9 cellular contexts compared by ENCODE assay signal in the genomic region with DNA sequence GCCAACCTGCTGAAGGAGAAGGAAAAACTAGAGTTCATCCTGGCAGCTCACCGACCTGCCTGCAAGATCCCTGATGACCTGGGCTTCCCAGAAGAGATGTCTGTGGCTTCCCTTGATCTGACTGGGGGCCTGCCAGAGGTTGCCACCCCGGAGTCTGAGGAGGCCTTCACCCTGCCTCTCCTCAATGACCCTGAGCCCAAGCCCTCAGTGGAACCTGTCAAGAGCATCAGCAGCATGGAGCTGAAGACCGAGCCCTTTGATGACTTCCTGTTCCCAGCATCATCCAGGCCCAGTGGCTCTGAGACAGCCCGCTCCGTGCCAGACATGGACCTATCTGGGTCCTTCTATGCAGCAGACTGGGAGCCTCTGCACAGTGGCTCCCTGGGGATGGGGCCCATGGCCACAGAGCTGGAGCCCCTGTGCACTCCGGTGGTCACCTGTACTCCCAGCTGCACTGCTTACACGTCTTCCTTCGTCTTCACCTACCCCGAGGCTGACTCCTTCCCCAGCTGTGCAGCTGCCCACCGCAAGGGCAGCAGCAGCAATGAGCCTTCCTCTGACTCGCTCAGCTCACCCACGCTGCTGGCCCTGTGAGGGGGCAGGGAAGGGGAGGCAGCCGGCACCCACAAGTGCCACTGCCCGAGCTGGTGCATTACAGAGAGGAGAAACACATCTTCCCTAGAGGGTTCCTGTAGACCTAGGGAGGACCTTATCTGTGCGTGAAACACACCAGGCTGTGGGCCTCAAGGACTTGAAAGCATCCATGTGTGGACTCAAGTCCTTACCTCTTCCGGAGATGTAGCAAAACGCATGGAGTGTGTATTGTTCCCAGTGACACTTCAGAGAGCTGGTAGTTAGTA. TPM values are rescaled to one million over a fixed set of nuclear protein-coding genes. Genes with fewer than 3 reads are reported as not detected.
DNase-seq lines count a peak whose midpoint lies in the region; ATAC-seq and TF ChIP-seq lines count a peak whose summit lies in the region.
"Had no signal": no experiment of that assay in that cellular context is flagged by ENCODE, and none has a peak within 500 bp of the region (broad histone marks: within the 10 kb centered on the region; RNA-seq: fewer than 3 reads in every experiment).

No MANE protein-coding gene starts in this region.

- no peak overlapping the region for H2BK5ac ChIP-seq in mesenchymal stem cell (ENCODE audit: low read depth, low read length, poor library complexity, severe bottlenecking)

- H3K9ac ChIP-seq in mesenchymal stem cell (ENCODE audit: low read length) = peak overlapping the region; percentile 98

- H2BK12ac ChIP-seq in mesenchymal stem cell (ENCODE audit: low read length in 2 of 2) = no peak overlapping the region

- no peak overlapping the region for H3K14ac ChIP-seq in mesenchymal stem cell (ENCODE audit: low read length in 2 of 2)

- H3K18ac ChIP-seq in mesenchymal stem cell (ENCODE audit: low read depth in 1 of 2, low read length in 2 of 2) = no peak overlapping the region

- H3K36me3 ChIP-seq in mesenchymal stem cell (ENCODE audit: control insufficient read depth in 1 of 2, insufficient read depth in 2 of 2, low read depth in 1 of 2, low read length in 2 of 2) = peaks cover 10 to 22% of the 10 kb centered on the region in 2 experiments

- peaks cover 32% of the 10 kb centered on the region for H3K4me1 Mint-ChIP-seq in activated naive CD4-positive, alpha-beta T cell treated with anti-CD3 and anti-CD28 coated beads, Interleukin-2, amount 10 ng/mL, durations not matched to agents 7 days and 5 days
- peaks cover 39% of the 10 kb centered on the region for H3K4me1 Mint-ChIP-seq in central memory CD8-positive, alpha-beta T cell
- H3K4me1 Mint-ChIP-seq in type B pancreatic cell (ENCODE audit: unreplicated experiment) = peaks cover 44% of the 10 kb centered on the region

- no peak overlapping the region for H2BK15ac ChIP-seq in mesenchymal stem cell (ENCODE audit: low read depth, poor library complexity, severe bottlenecking)

- no peak overlapping the region for H2AFZ ChIP-seq in mesenchymal stem cell (ENCODE audit: low read depth, low read length)

- H3K4ac ChIP-seq in mesenchymal stem cell (ENCODE audit: low read depth in 1 of 2, low read length in 2 of 2) = no peak overlapping the region

- TF ChIP-seq CTCF in type B pancreatic cell (conservative IDR thresholded peaks at IDR 0.05) = no peak

- no peak overlapping the region for H4K8ac ChIP-seq in mesenchymal stem cell (ENCODE audit: low read length)

- peaks cover 90% of the 10 kb centered on the region for H3K27me3 Mint-ChIP-seq in activated naive CD4-positive, alpha-beta T cell treated with anti-CD3 and anti-CD28 coated beads, Interleukin-2, amount 10 ng/mL, durations not matched to agents 7 days and 5 days
- peaks cover 41% of the 10 kb centered on the region for H3K27me3 Mint-ChIP-seq in central memory CD8-positive, alpha-beta T cell
- peaks cover 48% of the 10 kb centered on the region for H3K27me3 Mint-ChIP-seq in type B pancreatic cell

- H3K27ac ChIP-seq in mesenchymal stem cell (ENCODE audit: low read length, poor library complexity, severe bottlenecking) = no peak overlapping the region

- CTCF ChIA-PET in activated naive CD4-positive, alpha-beta T cell treated with anti-CD3 and anti-CD28 coated beads, Interleukin-2, amount 10 ng/mL, durations not matched to agents 7 days and 5 days (lab: Charles Lee) = interaction anchor here (0.9 to 2.0 kb wide), 3 partner anchors 10 to 14 kb away, joined by 3 to 5 read pairs (median 4); no protein-coding TSS in a partner anchor

- WGBS in mesenchymal stem cell = 92% methylated on average over 17 of the region's 17 CpGs

- H2AK5ac ChIP-seq in mesenchymal stem cell (ENCODE audit: low read length, severe bottlenecking) = no peak overlapping the region

- H3K4me3 Mint-ChIP-seq in activated naive CD4-positive, alpha-beta T cell treated with anti-CD3 and anti-CD28 coated beads, Interleukin-2, amount 10 ng/mL, durations not matched to agents 7 days and 5 days = no peak overlapping the region
- peak overlapping the region; percentile 95 for H3K4me3 Mint-ChIP-seq in central memory CD8-positive, alpha-beta T cell
- H3K4me3 Mint-ChIP-seq in type B pancreatic cell = peak overlapping the region; percentile 91

- no peak overlapping the region for H2BK120ac ChIP-seq in mesenchymal stem cell (ENCODE audit: low read depth, low read length)

- peaks cover 10% of the 10 kb centered on the region for H3K79me1 ChIP-seq in mesenchymal stem cell (replicated peaks; ENCODE audit: low read length, poor library complexity, severe bottlenecking)

- no peaks in the 10 kb centered on the region for H3K9me3 Mint-ChIP-seq in activated naive CD4-positive, alpha-beta T cell treated with anti-CD3 and anti-CD28 coated beads, Interleukin-2, amount 10 ng/mL, durations not matched to agents 7 days and 5 days
- H3K9me3 Mint-ChIP-seq in central memory CD8-positive, alpha-beta T cell = no peaks in the 10 kb centered on the region
- H3K9me3 Mint-ChIP-seq in type B pancreatic cell = no peaks in the 10 kb centered on the region

- peak; percentile 48 for DNase-seq in activated naive CD4-positive, alpha-beta T cell treated with anti-CD3 and anti-CD28 coated beads, Interleukin-2, amount 10 ng/mL, durations not matched to agents 7 days and 5 days
- no peak for DNase-seq in activated naive CD4-positive, alpha-beta T cell treated with anti-CD3 and anti-CD28 coated beads, Interleukin-2, amount 50 U/mL, for 16 hours
- peak; percentile 46 to 55 for DNase-seq in central memory CD8-positive, alpha-beta T cell (ENCODE audit: low spot score in 2 of 2)
- DNase-seq in mesenchymal stem cell = peak; percentile 85
- DNase-seq in type B pancreatic cell (ENCODE audit: extremely low spot score, unreplicated experiment) = no peak
- DNase-seq in superior temporal gyrus (ENCODE audit: extremely low spot score) = no peak
- no peak for DNase-seq in NCI-H1092 (lab: John Stamatoyannopoulos, UW)
- no peak for DNase-seq in NCI-H187 (lab: John Stamatoyannopoulos, UW)
- DNase-seq: DND-41 had no signal

- H3K27ac Mint-ChIP-seq in activated naive CD4-positive, alpha-beta T cell treated with anti-CD3 and anti-CD28 coated beads, Interleukin-2, amount 10 ng/mL, durations not matched to agents 7 days and 5 days = no peak overlapping the region
- H3K27ac Mint-ChIP-seq in central memory CD8-positive, alpha-beta T cell (ENCODE audit: low read depth) = peak overlapping the region; percentile 98
- peak overlapping the region; percentile 99 for H3K27ac Mint-ChIP-seq in type B pancreatic cell

- peaks cover 18% of the 10 kb centered on the region for H3K4me1 ChIP-seq in mesenchymal stem cell (ENCODE audit: control insufficient read depth, insufficient read depth, low read depth, low read length)

- no peak overlapping the region for H3K23ac ChIP-seq in mesenchymal stem cell (ENCODE audit: low read length in 2 of 2)

- H3K36me3 Mint-ChIP-seq in activated naive CD4-positive, alpha-beta T cell treated with anti-CD3 and anti-CD28 coated beads, Interleukin-2, amount 10 ng/mL, durations not matched to agents 7 days and 5 days = peaks cover 7% of the 10 kb centered on the region
- peaks cover 73% of the 10 kb centered on the region for H3K36me3 Mint-ChIP-seq in central memory CD8-positive, alpha-beta T cell (ENCODE audit: insufficient read depth)
- H3K36me3 Mint-ChIP-seq in type B pancreatic cell = peaks cover 30% of the 10 kb centered on the region

- ATAC-seq in central memory CD8-positive, alpha-beta T cell (replicated peaks; ENCODE audit: extremely low read depth, poor library complexity, severe bottlenecking) = no peak

- H3K4me2 ChIP-seq in mesenchymal stem cell (ENCODE audit: low read length, poor library complexity, severe bottlenecking) = no peak overlapping the region

- peaks cover 0 to 4% of the 10 kb centered on the region in 2 experiments for H3K27me3 ChIP-seq in mesenchymal stem cell (ENCODE audit: control insufficient read depth in 1 of 2, insufficient read depth in 1 of 2, low read length in 2 of 2)

- no peaks in the 10 kb centered on the region for H3K9me3 ChIP-seq in mesenchymal stem cell (ENCODE audit: control insufficient read depth, low read length)

- no peak overlapping the region for H3K4me3 ChIP-seq in mesenchymal stem cell (ENCODE audit: insufficient read depth in 1 of 2, low read depth in 1 of 2, low read length in 2 of 2)

- peak overlapping the region; percentile 13 for H4K91ac ChIP-seq in mesenchymal stem cell (ENCODE audit: low read length)

RNA-seq across cellular contexts. Expression of a gene that starts 2.4 kb away (rescaled TPM):
- 587 TPM for polyA plus RNA-seq in mesenchymal stem cell (2013, experiment 1 of 2)
- 551 TPM for polyA plus RNA-seq in mesenchymal stem cell (2013, experiment 2 of 2)
- 214 and 974 TPM in 2 replicates for total RNA-seq in type B pancreatic cell (ENCODE audit: low replicate concordance)

Comparison
In these comparisons a context has a peak if more than half of its experiments do, and no peak if none do; other contexts are left out.
1. DNase-seq: peak in activated naive CD4-positive, alpha-beta T cell treated with anti-CD3 and anti-CD28 coated beads, Interleukin-2, amount 10 ng/mL, durations not matched to agents 7 days and 5 days (single experiment), central memory CD8-positive, alpha-beta T cell (2 of 2) and mesenchymal stem cell (single experiment); none in activated naive CD4-positive, alpha-beta T cell treated with anti-CD3 and anti-CD28 coated beads, Interleukin-2, amount 50 U/mL, for 16 hours (single experiment), type B pancreatic cell (single experiment), superior temporal gyrus (single experiment), NCI-H1092 (single experiment) and NCI-H187 (0 of 2).